Comparison of ENCODE assay signal across 15 cellular contexts in the genomic region with DNA sequence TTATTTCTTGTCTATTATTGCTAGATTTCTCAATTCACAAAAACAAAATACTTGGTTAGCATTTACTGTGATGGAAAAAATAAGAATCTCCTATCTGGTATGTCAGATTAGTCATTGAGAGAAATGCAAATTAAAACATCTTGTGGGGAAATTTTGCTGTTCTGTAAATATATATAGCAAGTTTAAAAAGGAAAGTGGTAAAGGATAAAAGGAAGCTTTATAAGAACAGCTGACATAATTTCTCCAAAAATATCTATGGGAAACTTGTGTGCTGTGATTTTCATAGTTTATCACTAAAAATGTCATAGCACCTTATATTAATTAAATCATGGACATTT.
DNase-seq lines count a peak whose midpoint lies in the region; ATAC-seq and TF ChIP-seq lines count a peak whose summit lies in the region.
"Had no signal": no experiment of that assay in that cellular context is flagged by ENCODE, and none has a peak within 500 bp of the region (broad histone marks: within the 10 kb centered on the region; RNA-seq: fewer than 3 reads in every experiment).

No MANE protein-coding gene starts in this region.

- TF ChIP-seq POLR2A in vagina (IDR thresholded peaks at IDR 0.05), result no peak

- DNase-seq in NCI-H2196 (lab: John Stamatoyannopoulos, UW; ENCODE audit: unreplicated experiment) (no peak), vagina (ENCODE audit: extremely low spot score in 2 of 2) (no peak), head of caudate nucleus (no peak), nephron progenitor cell (no peak)
- DNase-seq: AML-193, DMS153, NCI-H2081, SJCRH30, stomach had no signal

- no peaks in the 10 kb centered on the region for H3K36me3 Mint-ChIP-seq in nephron progenitor cell (ENCODE audit: low read depth)
- H3K36me3 Mint-ChIP-seq: activated naive CD4-positive, alpha-beta T cell treated with anti-CD3 and anti-CD28 coated beads, Interleukin-2, amount 50 U/mL, for 24 hours had no signal

- H3K27me3 Mint-ChIP-seq in nephron progenitor cell (ENCODE audit: low read depth, poor library complexity), result no peaks in the 10 kb centered on the region

- TF ChIP-seq CTCF in vagina (IDR thresholded peaks at IDR 0.05), result no peak
- TF ChIP-seq CTCF in nephron progenitor cell (IDR thresholded peaks at IDR 0.05), result no peak

- H3K36me3 ChIP-seq in vagina, result no peaks in the 10 kb centered on the region
- H3K36me3 ChIP-seq: SJCRH30, stomach had no signal

- H3K9me3 Mint-ChIP-seq in nephron progenitor cell, result no peaks in the 10 kb centered on the region
- H3K9me3 Mint-ChIP-seq: activated naive CD4-positive, alpha-beta T cell treated with anti-CD3 and anti-CD28 coated beads, Interleukin-2, amount 50 U/mL, for 24 hours; central memory CD8-positive, alpha-beta T cell had no signal

- ATAC-seq in GM18508 (IDR thresholded peaks at IDR 0.05; ENCODE audit: insufficient read depth, unreplicated experiment) (peak; percentile 61), GM19463 (IDR thresholded peaks at IDR 0.05; ENCODE audit: unreplicated experiment) (peak; percentile 58), HG02798 (IDR thresholded peaks at IDR 0.05; ENCODE audit: poor library complexity, unreplicated experiment) (peak; percentile 60), HG03469 (IDR thresholded peaks at IDR 0.05; ENCODE audit: unreplicated experiment) (peak; percentile 63)

- H3K4me1 ChIP-seq in vagina, result peaks cover 7% of the 10 kb centered on the region
- H3K4me1 ChIP-seq: SJCRH30, stomach had no signal

- no peak overlapping the region for H3K27ac ChIP-seq in vagina
- H3K27ac ChIP-seq: SJCRH30, stomach had no signal

- H3K4me3 ChIP-seq in vagina, result no peak overlapping the region
- H3K4me3 ChIP-seq: SJCRH30, stomach had no signal

- intact Hi-C loops in vagina (cut with DNase I) (no loop called here), head of caudate nucleus (cut with DNase I) (no loop called here)

- H3K4me3 Mint-ChIP-seq in nephron progenitor cell, result no peak overlapping the region
- H3K4me3 Mint-ChIP-seq: activated naive CD4-positive, alpha-beta T cell treated with anti-CD3 and anti-CD28 coated beads, Interleukin-2, amount 50 U/mL, for 24 hours; central memory CD8-positive, alpha-beta T cell had no signal

- no peak overlapping the region for H3K27ac Mint-ChIP-seq in nephron progenitor cell
- H3K27ac Mint-ChIP-seq: activated naive CD4-positive, alpha-beta T cell treated with anti-CD3 and anti-CD28 coated beads, Interleukin-2, amount 50 U/mL, for 24 hours had no signal

- H3K27me3 ChIP-seq in vagina, result no peaks in the 10 kb centered on the region
- H3K27me3 ChIP-seq: SJCRH30, stomach had no signal

- H3K9me3 ChIP-seq in vagina, result no peaks in the 10 kb centered on the region
- H3K9me3 ChIP-seq: SJCRH30, stomach had no signal

- peaks cover 7% of the 10 kb centered on the region for H3K4me1 Mint-ChIP-seq in nephron progenitor cell
- H3K4me1 Mint-ChIP-seq: activated naive CD4-positive, alpha-beta T cell treated with anti-CD3 and anti-CD28 coated beads, Interleukin-2, amount 50 U/mL, for 24 hours; central memory CD8-positive, alpha-beta T cell had no signal
